ENCODE assay signal across 26 cellular contexts in genomic region chr15:80593486-80594055, GRCh38.
"Had no signal": no experiment of that assay in that cellular context is flagged by ENCODE, and none has a peak within 500 bp of the region (broad histone marks: within the 10 kb centered on the region; RNA-seq: fewer than 3 reads in every experiment).

No MANE protein-coding gene starts in this region.

- H3K9ac ChIP-seq: neural progenitor cell had no signal

- H3K4me1 ChIP-seq: neural progenitor cell, pancreas, prostate gland, right atrium auricular region, right lobe of liver, sigmoid colon, stomach, tibial nerve, upper lobe of left lung, uterus had no signal

- H3K27me3 ChIP-seq: neural progenitor cell, neutrophil, pancreas, right atrium auricular region, right lobe of liver, sigmoid colon, stomach, thyroid gland, tibial nerve, upper lobe of left lung, uterus had no signal

- DNase-seq: naive B cell; naive thymus-derived CD8-positive, alpha-beta T cell; nucleus accumbens; pancreas; retina; right lobe of liver; small intestine; stimulated activated CD4-positive, alpha-beta T cell treated with anti-CD3 and anti-CD28 coated beads, Interleukin-15, amount 100 ng/mL, for 24 hours; stimulated activated CD4-positive, alpha-beta T cell treated with anti-CD3 and anti-CD28 coated beads, Interleukin-2, amount 100 ng/mL, for 24 hours; stimulated activated CD4-positive, alpha-beta T cell treated with anti-CD3 and anti-CD28 coated beads, Interleukin-2, amount 100 ng/mL, for 48 hours; stimulated activated CD4-positive, alpha-beta T cell treated with anti-CD3 and anti-CD28 coated beads, Interleukin-4, amount 100 ng/mL, for 24 hours; stimulated activated naive B cell treated with anti-CD40 and anti-IgM and Interleukin-4, amounts not matched to agents 10 μg/mL and 1 μg/mL and 100 μg/mL, for 72 hours; stimulated activated naive CD4-positive, alpha-beta T cell treated with Interleukin-2 at 50 U/mL for 16 hours; stomach; thyroid gland; trophoblast cell; uterus had no signal

- H3K4me3 ChIP-seq: neural progenitor cell, pancreas, prostate gland, right atrium auricular region, right lobe of liver, sigmoid colon, stomach, thoracic aorta, thyroid gland, tibial nerve, upper lobe of left lung, uterus had no signal

- H3K27ac ChIP-seq: neural progenitor cell, neutrophil, pancreas, prostate gland, right atrium auricular region, right lobe of liver, sigmoid colon, stomach, thoracic aorta, thyroid gland, tibial nerve, upper lobe of left lung, uterus had no signal

- ATAC-seq: naive thymus-derived CD8-positive, alpha-beta T cell; pancreas; right lobe of liver; stimulated activated effector memory CD8-positive, alpha-beta T cell treated with anti-CD3 and anti-CD28 coated beads, Interleukin-12 subunit alpha, Interleukin-12 subunit beta, amount 100 ng/mL, for 72 hours; stimulated activated naive B cell treated with anti-CD40 and anti-IgM and Interleukin-4, amounts not matched to agents 10 μg/mL and 1 μg/mL and 100 μg/mL, for 72 hours had no signal

- H3K9me3 ChIP-seq: neutrophil, pancreas, prostate gland, right atrium auricular region, right lobe of liver, sigmoid colon, stomach, thoracic aorta, thyroid gland, tibial nerve, upper lobe of left lung, uterus had no signal

- H3K4me2 ChIP-seq: neural progenitor cell had no signal

- H2AFZ ChIP-seq: neural progenitor cell had no signal

- H3K36me3 ChIP-seq: neural progenitor cell, neutrophil, pancreas, prostate gland, right atrium auricular region, right lobe of liver, thoracic aorta, thyroid gland, upper lobe of left lung, uterus had no signal
